Comparison of ENCODE assay signal across 2 cellular contexts in the genomic region with DNA sequence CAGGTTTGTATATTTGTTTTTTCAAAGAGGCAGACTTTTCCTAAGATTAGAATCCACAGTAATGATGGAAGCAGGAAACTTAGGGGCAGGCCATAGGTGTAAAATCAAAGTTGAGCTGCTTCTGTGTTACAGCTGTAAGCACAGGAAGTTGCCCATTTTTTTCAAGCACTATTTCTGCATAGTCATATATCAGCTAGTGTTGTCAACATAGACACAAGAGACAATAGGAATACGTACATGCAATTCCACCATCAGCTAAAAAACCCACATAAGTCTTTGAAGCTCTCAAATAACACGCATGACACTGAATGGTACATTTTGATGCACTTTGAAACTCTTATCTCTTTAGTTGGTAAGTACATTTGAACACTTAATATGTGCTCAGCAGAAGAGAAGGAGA.
TF ChIP-seq lines count a peak whose summit lies in the region.

No MANE protein-coding gene starts in this region.

TF ChIP-seq in GM12891, 5 proteins besides CTCF, POLR2A, EP300 and RAD21 (continued from another document):
- TF ChIP-seq SPI1 (IDR thresholded peaks at IDR 0.05; ENCODE audit: low read depth, low read length) (no peak), PAX5 (IDR thresholded peaks at IDR 0.05; ENCODE audit: insufficient read depth, low read length, severe bottlenecking) (no peak), POU2F2 (IDR thresholded peaks at IDR 0.05; ENCODE audit: low read depth, low read length) (no peak)

TF ChIP-seq in endothelial cell of umbilical vein, 7 proteins besides CTCF, POLR2A, EP300 and RAD21 (continued from another document):
- TF ChIP-seq MYC (IDR thresholded peaks at IDR 0.05; ENCODE audit: low read depth, low read length) (no peak), JUN (IDR thresholded peaks at IDR 0.05; ENCODE audit: borderline replicate concordance, insufficient read depth, insufficient read length, low read depth) (no peak), EZH2 (IDR thresholded peaks at IDR 0.05; ENCODE audit: borderline replicate concordance, low read depth, low read length, severe bottlenecking) (no peak), GATA2 (IDR thresholded peaks at IDR 0.05; ENCODE audit: insufficient read depth, insufficient read length, low read depth, low read length) (no peak)
- TF ChIP-seq, protein P1, sequence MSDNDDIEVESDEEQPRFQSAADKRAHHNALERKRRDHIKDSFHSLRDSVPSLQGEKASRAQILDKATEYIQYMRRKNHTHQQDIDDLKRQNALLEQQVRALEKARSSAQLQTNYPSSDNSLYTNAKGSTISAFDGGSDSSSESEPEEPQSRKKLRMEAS (IDR thresholded peaks at IDR 0.05; ENCODE audit: insufficient read depth, insufficient read length), result no peak
